In genomic region chr7:100824499-100825214, GRCh38 we compare ENCODE assay signal across 1 cellular context.
TF ChIP-seq lines count a peak whose summit lies in the region.

No MANE protein-coding gene starts in this region.

TF ChIP-seq in A549, 52 proteins besides CTCF, POLR2A, EP300 and RAD21:
- no peak for TF ChIP-seq HOXA7 (CRISPR knock-in tag; IDR thresholded peaks at IDR 0.05)
- no peak for TF ChIP-seq MYC (IDR thresholded peaks at IDR 0.05; ENCODE audit: borderline replicate concordance, low read length)
- no peak for TF ChIP-seq ESRRA (IDR thresholded peaks at IDR 0.05; ENCODE audit: borderline replicate concordance, low read length)
- no peak for TF ChIP-seq JUN (IDR thresholded peaks at IDR 0.05)
- no peak for TF ChIP-seq FOSB (CRISPR knock-in tag; IDR thresholded peaks at IDR 0.05)
- no peak for TF ChIP-seq CEBPB (IDR thresholded peaks at IDR 0.05)
- no peak for TF ChIP-seq REST (IDR thresholded peaks at IDR 0.05)
- TF ChIP-seq HOXB13 (CRISPR knock-in tag; IDR thresholded peaks at IDR 0.05; ENCODE audit: low read depth): no peak
- no peak for TF ChIP-seq ZSCAN20 (CRISPR knock-in tag; IDR thresholded peaks at IDR 0.05)
- TF ChIP-seq HOXB5 (CRISPR knock-in tag; IDR thresholded peaks at IDR 0.05): no peak
- no peak for TF ChIP-seq RNF2 (IDR thresholded peaks at IDR 0.05; ENCODE audit: borderline replicate concordance, low read depth)
- TF ChIP-seq ZNF302 (CRISPR knock-in tag; IDR thresholded peaks at IDR 0.05): no peak
- no peak for TF ChIP-seq HMGXB4 (CRISPR knock-in tag; IDR thresholded peaks at IDR 0.05; ENCODE audit: borderline replicate concordance)
- no peak for TF ChIP-seq RFX5 (IDR thresholded peaks at IDR 0.05)
- no peak for TF ChIP-seq FOSL2 (IDR thresholded peaks at IDR 0.05)
- TF ChIP-seq FOSL2 (CRISPR knock-in tag; IDR thresholded peaks at IDR 0.05): no peak
